ENCODE assay signal across 18 cellular contexts in the genomic region with DNA sequence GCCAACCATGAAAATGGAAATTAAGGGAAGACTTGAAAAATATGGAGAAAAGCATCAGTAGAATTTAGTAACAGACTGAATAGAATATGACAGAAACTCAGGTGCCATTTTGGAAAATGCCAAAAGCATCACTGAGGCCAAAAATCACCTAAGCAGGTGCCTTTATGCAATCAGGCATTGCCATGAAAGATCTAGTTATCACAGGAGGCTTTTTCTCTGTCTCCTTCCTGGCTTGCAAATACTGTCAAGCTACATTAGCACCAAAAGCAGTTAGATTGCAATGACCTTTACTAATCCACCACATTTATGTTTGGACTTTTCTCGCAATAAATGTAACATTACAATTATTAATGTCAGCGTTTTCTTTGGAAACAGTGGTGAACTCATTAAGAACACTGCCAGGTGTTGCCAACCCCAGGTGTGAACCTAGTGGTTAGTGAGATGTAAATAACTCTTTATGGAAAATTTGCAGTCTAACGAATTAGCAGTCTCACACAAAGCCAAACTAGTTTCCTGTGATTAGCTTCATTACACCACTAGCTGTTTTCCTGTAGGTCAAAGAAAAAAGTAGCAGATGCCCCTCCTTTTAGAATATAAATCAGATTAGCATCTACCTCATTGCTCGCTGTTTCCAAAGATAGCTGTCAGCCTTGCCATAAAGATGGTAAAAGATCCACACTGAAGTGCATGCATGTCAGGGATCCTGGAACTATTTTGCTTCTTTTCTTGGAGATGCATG.
DNase-seq lines count a peak whose midpoint lies in the region; ATAC-seq and TF ChIP-seq lines count a peak whose summit lies in the region.
"Had no signal": no experiment of that assay in that cellular context is flagged by ENCODE, and none has a peak within 500 bp of the region (broad histone marks: within the 10 kb centered on the region; RNA-seq: fewer than 3 reads in every experiment).

No MANE protein-coding gene starts in this region.

- H3K56ac ChIP-seq in H9 (ENCODE audit: insufficient read length, low read depth, low read length): no peak overlapping the region

- H3K4me3 Mint-ChIP-seq in H9 (no peak overlapping the region), brain (no peak overlapping the region)
- H3K4me3 Mint-ChIP-seq: CD4-positive, alpha-beta T cell had no signal

- TF ChIP-seq CTCF in H9 (conservative IDR thresholded peaks at IDR 0.05) (no peak), brain (conservative IDR thresholded peaks at IDR 0.05) (no peak)

- no peaks in the 10 kb centered on the region for H3K23me2 ChIP-seq in H9 (ENCODE audit: insufficient read length, low read depth, low read length, poor library complexity, severe bottlenecking)

- H3K23ac ChIP-seq in H9 (ENCODE audit: insufficient read length, low read depth, low read length): no peak overlapping the region

- no peak overlapping the region for H3K4me3 ChIP-seq in neuron (ENCODE audit: low read length)
- H3K4me3 ChIP-seq: PC-9 had no signal

- no peak overlapping the region for H2BK20ac ChIP-seq in H9 (ENCODE audit: low read depth, low read length, poor library complexity, severe bottlenecking)

- DNase-seq in H9 (no peak), NCI-H2081 (lab: John Stamatoyannopoulos, UW) (peak; percentile 75 to 97), NCI-H187 treated with DMSO at 0.1 percent for 48 hours (lab: John Stamatoyannopoulos, UW) (no peak)
- DNase-seq: ACHN; CD4-positive, alpha-beta T cell; DND-41; GF-D8; KG1; NCI-H1436 treated with DMSO at 0.1 percent for 48 hours; NCI-H2171 treated with DMSO at 0.1 percent for 48 hours; NCI-H510A; PC-9; SK-N-SH had no signal

- ATAC-seq in GM18867 (IDR thresholded peaks at IDR 0.05; ENCODE audit: unreplicated experiment): no peak
- ATAC-seq in esophagus mucosa: no peak
- ATAC-seq: Right ventricle myocardium inferior had no signal

- no peak overlapping the region for H4K8ac ChIP-seq in H9 (replicated peaks; ENCODE audit: insufficient read length, low read depth, low read length)

- WGBS in H9 (ENCODE audit: extremely low coverage, insufficient read length, low lambda C conversion rate): no CpG with 5 or more reads among the region's 4 CpGs

- H3K79me2 ChIP-seq in H9 (ENCODE audit: insufficient read depth, low read length): no peaks in the 10 kb centered on the region

- no peak overlapping the region for H2AK5ac ChIP-seq in H9 (ENCODE audit: insufficient read length, low read length)

- H3K27me3 ChIP-seq in H9 (ENCODE audit: insufficient read depth, low read length) (no peaks in the 10 kb centered on the region), neuron (ENCODE audit: insufficient read depth, low read length) (no peaks in the 10 kb centered on the region)

- H3K27ac Mint-ChIP-seq in H9: peak overlapping the region in 2 of 3 experiments; percentile 27 to 71; a peak in 1 of 7 replicates
- peak overlapping the region in 3 of 5 experiments; percentile 24 to 48 (median 48) for H3K27ac Mint-ChIP-seq in brain
- H3K27ac Mint-ChIP-seq: CD4-positive, alpha-beta T cell had no signal

- H2BK15ac ChIP-seq in H9 (ENCODE audit: low read depth, low read length): no peak overlapping the region

- H3K27ac ChIP-seq in H9 (ENCODE audit: insufficient read length, low read depth, low read length): no peak overlapping the region
- H3K27ac ChIP-seq: PC-9 had no signal

- H3K9me3 ChIP-seq in H9 (ENCODE audit: control insufficient read depth, low read depth, low read length): no peaks in the 10 kb centered on the region
- no peaks in the 10 kb centered on the region for H3K9me3 ChIP-seq in neuron (ENCODE audit: low read length)
- H3K9me3 ChIP-seq: SK-N-SH had no signal

- H3K4me1 ChIP-seq in H9 (ENCODE audit: insufficient read depth, low read length): peaks cover 7% of the 10 kb centered on the region; the same call in 1 of the 2 replicates
- H3K4me1 ChIP-seq in neuron (ENCODE audit: insufficient read depth, low read length): no peaks in the 10 kb centered on the region

- no peak overlapping the region for H2BK5ac ChIP-seq in H9 (ENCODE audit: insufficient read length, low read length)

- H3K18ac ChIP-seq in H9 (ENCODE audit: insufficient read length, low read depth, low read length): no peak overlapping the region

- no peak overlapping the region for H3K9ac ChIP-seq in H9 (ENCODE audit: extremely low read depth, insufficient read length, low read length)
- H3K9ac ChIP-seq: SK-N-SH had no signal

- H3T11ph ChIP-seq in H9 (ENCODE audit: low read length): no peak overlapping the region

- no peaks in the 10 kb centered on the region for H3K27me3 Mint-ChIP-seq in H9 (ENCODE audit: low read depth)
- no peaks in the 10 kb centered on the region for H3K27me3 Mint-ChIP-seq in brain
- H3K27me3 Mint-ChIP-seq: CD4-positive, alpha-beta T cell had no signal

- no peak overlapping the region for H4K91ac ChIP-seq in H9 (ENCODE audit: insufficient read length, low read depth, low read length)

- H3K36me3 Mint-ChIP-seq in H9 (ENCODE audit: insufficient read depth in 1 of 3, low read depth in 3 of 3) (no peaks in the 10 kb centered on the region), brain (no peaks in the 10 kb centered on the region)

- H3K9me3 Mint-ChIP-seq in H9 (no peaks in the 10 kb centered on the region; a peak in 1 of 5 replicates), brain (no peaks in the 10 kb centered on the region)
- H3K9me3 Mint-ChIP-seq: CD4-positive, alpha-beta T cell had no signal

- H4K20me1 ChIP-seq in H9 (ENCODE audit: control insufficient read depth, insufficient read depth, insufficient read length): no peaks in the 10 kb centered on the region

- no peak overlapping the region for H2BK120ac ChIP-seq in H9 (ENCODE audit: low read depth, low read length, poor library complexity, severe bottlenecking)

- no peaks in the 10 kb centered on the region for H3K36me3 ChIP-seq in neuron (ENCODE audit: insufficient read depth, low read length)

- H3K4me2 ChIP-seq in H9 (ENCODE audit: insufficient read depth, insufficient read length, low read length): no peak overlapping the region
- H3K4me2 ChIP-seq: PC-9, SK-N-SH had no signal

- no peak overlapping the region for H2AFZ ChIP-seq in H9 (ENCODE audit: low read length)
- H2AFZ ChIP-seq in neuron (ENCODE audit: low read depth, low read length): peak overlapping the region; percentile 15
- H2AFZ ChIP-seq: PC-9 had no signal

- no peak overlapping the region for H3K14ac ChIP-seq in H9 (ENCODE audit: insufficient read depth, low read length)

- no peak overlapping the region for H4K5ac ChIP-seq in H9 (ENCODE audit: insufficient read length, low read depth, low read length)

- H3K4ac ChIP-seq in H9 (ENCODE audit: low read depth, low read length): no peak overlapping the region

- H2BK12ac ChIP-seq in H9 (ENCODE audit: insufficient read length, low read depth, low read length): no peak overlapping the region

- no peaks in the 10 kb centered on the region for H3K79me1 ChIP-seq in H9 (ENCODE audit: insufficient read depth, low read depth, low read length, poor library complexity, severe bottlenecking)

- H3K4me1 Mint-ChIP-seq in H9 (peaks cover 7 to 9% of the 10 kb centered on the region in 2 experiments), brain (peaks cover 20% of the 10 kb centered on the region)

Comparison
In these comparisons a context has a peak if more than half of its experiments do, and no peak if none do; other contexts are left out.
1. DNase-seq: peak in NCI-H2081 (2 of 2); none in H9 (single experiment) and NCI-H187 treated with DMSO at 0.1 percent for 48 hours (single experiment).